Comparison of ENCODE assay signal across 6 cellular contexts in the genomic region with DNA sequence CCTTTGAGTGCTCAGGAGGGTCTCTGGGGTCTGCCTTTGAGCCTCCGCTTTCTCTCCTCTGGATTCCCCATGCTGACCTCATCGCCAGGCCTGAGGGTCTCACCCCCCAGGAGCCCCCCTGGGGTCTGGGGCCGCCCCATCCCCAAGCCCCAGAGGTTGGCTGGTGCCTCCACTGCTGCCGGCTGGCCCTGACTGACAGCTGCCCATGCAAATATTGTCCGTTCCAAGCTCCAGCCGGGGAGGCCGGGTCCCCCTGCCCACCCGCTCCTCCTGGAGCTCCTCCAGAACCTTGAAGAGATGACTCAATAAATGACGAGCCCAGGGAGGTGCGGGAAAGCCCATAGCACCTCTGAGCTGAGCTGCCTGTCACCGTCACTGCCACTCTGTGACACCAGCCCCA.
"Had no signal": no experiment of that assay in that cellular context is flagged by ENCODE, and none has a peak within 500 bp of the region (broad histone marks: within the 10 kb centered on the region; RNA-seq: fewer than 3 reads in every experiment).

No MANE protein-coding gene starts in this region.

- H3K4me3 ChIP-seq: GM23248, HAP-1 had no signal

- H3K9ac ChIP-seq: GM23248 had no signal

- H3K4me1 ChIP-seq: HAP-1 had no signal

- H3K27ac ChIP-seq: GM23248, HL-60 had no signal

- H2AFZ ChIP-seq: GM23248 had no signal

- H3K36me3 ChIP-seq: HAP-1 had no signal

- H3K9me3 ChIP-seq: HAP-1 had no signal

- DNase-seq: GM23248, GOT3, H7, HFFc6 had no signal
